15 cellular contexts compared by ENCODE assay signal in the genomic region with DNA sequence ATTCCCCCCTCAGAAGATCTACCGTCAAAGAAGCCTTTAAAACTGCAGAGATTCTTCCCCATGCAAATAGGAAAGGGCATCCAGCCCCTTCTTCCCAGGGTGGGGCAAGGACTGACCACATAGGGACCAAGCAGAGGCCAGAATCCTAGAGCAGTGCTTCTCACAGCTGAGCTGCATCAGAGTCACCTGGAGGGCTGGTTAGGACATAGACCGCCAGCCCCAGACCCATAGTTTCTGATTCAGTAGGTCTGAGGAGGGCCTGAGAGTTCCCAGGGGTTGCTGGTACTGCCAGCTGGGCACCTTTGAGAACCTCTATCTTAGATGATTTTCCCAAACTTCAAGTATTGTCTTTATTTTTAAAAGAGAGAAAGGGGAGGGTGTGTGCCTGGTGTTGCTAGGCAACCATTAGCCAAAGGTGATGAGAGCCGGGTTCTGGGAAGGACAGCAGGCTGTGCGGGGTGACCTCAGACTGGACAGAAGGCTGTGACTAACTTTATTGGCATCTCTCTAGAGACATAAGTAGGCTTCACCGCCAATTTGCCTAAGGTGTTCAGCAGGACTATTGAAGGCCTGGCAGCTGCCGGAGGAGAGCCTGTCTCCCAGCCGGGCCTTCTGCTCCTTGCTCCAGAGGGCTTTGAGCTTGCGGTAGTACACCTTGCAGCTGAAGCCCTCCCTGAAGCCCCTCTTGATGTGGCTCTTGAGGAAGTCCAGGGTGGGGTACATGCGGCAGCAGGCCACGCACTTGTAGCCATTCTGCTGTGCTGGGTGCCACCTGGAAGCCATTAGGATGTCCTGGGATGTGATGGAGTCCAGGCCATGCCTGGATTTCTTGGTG. TPM values are rescaled to one million over a fixed set of nuclear protein-coding genes. Genes with fewer than 3 reads are reported as not detected.
DNase-seq lines count a peak whose midpoint lies in the region; TF ChIP-seq lines count a peak whose summit lies in the region.
"Had no signal": no experiment of that assay in that cellular context is flagged by ENCODE, and none has a peak within 500 bp of the region (broad histone marks: within the 10 kb centered on the region; RNA-seq: fewer than 3 reads in every experiment).

No MANE protein-coding gene starts in this region.

- no peaks in the 10 kb centered on the region for H3K4me1 ChIP-seq in smooth muscle cell (ENCODE audit: low read depth)
- H3K4me1 ChIP-seq in hepatocyte (ENCODE audit: insufficient read depth), result peaks cover 5% of the 10 kb centered on the region
- H3K4me1 ChIP-seq: thyroid gland had no signal

- H4K20me1 ChIP-seq in smooth muscle cell (ENCODE audit: low read depth), result no peaks in the 10 kb centered on the region
- no peaks in the 10 kb centered on the region for H4K20me1 ChIP-seq in hepatocyte (ENCODE audit: insufficient read depth, poor library complexity, severe bottlenecking)

- no peaks in the 10 kb centered on the region for H3K27me3 ChIP-seq in smooth muscle cell (ENCODE audit: low read depth)
- no peaks in the 10 kb centered on the region for H3K27me3 ChIP-seq in hepatocyte
- H3K27me3 ChIP-seq: SJSA1, thyroid gland had no signal

- H3K36me3 ChIP-seq in smooth muscle cell (ENCODE audit: low read depth), result no peaks in the 10 kb centered on the region
- H3K36me3 ChIP-seq in hepatocyte (replicated peaks; ENCODE audit: insufficient read depth, low read depth), result no peaks in the 10 kb centered on the region
- H3K36me3 ChIP-seq: SJSA1, thyroid gland had no signal

- H3K27ac ChIP-seq in smooth muscle cell (ENCODE audit: low read depth), result peak overlapping the region; percentile 55
- no peak overlapping the region for H3K27ac ChIP-seq in hepatocyte
- H3K27ac ChIP-seq: SJSA1, thyroid gland had no signal

- H3K9me3 ChIP-seq in smooth muscle cell (replicated peaks; ENCODE audit: low read depth), result no peaks in the 10 kb centered on the region
- H3K9me3 ChIP-seq in hepatocyte (ENCODE audit: low read depth), result no peaks in the 10 kb centered on the region
- H3K9me3 ChIP-seq: SJSA1, thyroid gland had no signal

- WGBS in smooth muscle cell (ENCODE audit: low lambda C conversion rate), result 73% methylated on average over 10 of the region's 10 CpGs
- 73% methylated on average over 10 of the region's 10 CpGs for WGBS in hepatocyte (ENCODE audit: low lambda C conversion rate, missing lambda C conversion rate)

- no peak overlapping the region for H3K4me2 ChIP-seq in smooth muscle cell
- no peak overlapping the region for H3K4me2 ChIP-seq in hepatocyte

- peak overlapping the region; percentile 34 for H3K9ac ChIP-seq in smooth muscle cell (ENCODE audit: low read depth)

- H3K79me2 ChIP-seq in smooth muscle cell (ENCODE audit: low read depth) (no peaks in the 10 kb centered on the region), hepatocyte (no peaks in the 10 kb centered on the region)

- TF ChIP-seq CTCF in fibroblast of pulmonary artery (IDR thresholded peaks at IDR 0.05; ENCODE audit: low read length, missing control alignments) (no peak), smooth muscle cell (IDR thresholded peaks at IDR 0.05; ENCODE audit: borderline replicate concordance, insufficient read depth, poor library complexity, severe bottlenecking) (no peak), hepatocyte (IDR thresholded peaks at IDR 0.05; ENCODE audit: poor library complexity) (no peak)

- H3K9me2 ChIP-seq in hepatocyte (replicated peaks; ENCODE audit: insufficient read depth), result no peaks in the 10 kb centered on the region

- no peak overlapping the region for H3K4me3 ChIP-seq in fibroblast of pulmonary artery (replicated peaks; ENCODE audit: low read depth, low read length)
- no peak overlapping the region for H3K4me3 ChIP-seq in smooth muscle cell
- no peak overlapping the region for H3K4me3 ChIP-seq in hepatocyte
- H3K4me3 ChIP-seq: SJSA1, thyroid gland had no signal

- H2AFZ ChIP-seq in smooth muscle cell (ENCODE audit: low read depth) (no peak overlapping the region), hepatocyte (no peak overlapping the region)

- DNase-seq in HPDE6-E6E7 (ENCODE audit: extremely low spot score), result peak; percentile 43
- DNase-seq in RPMI7951 (ENCODE audit: low read depth), result peak; percentile 89
- peak; percentile 55 for DNase-seq in fibroblast of pulmonary artery (ENCODE audit: low read depth)
- no peak for DNase-seq in smooth muscle cell (lab: John Stamatoyannopoulos, UW; ENCODE audit: unreplicated experiment)
- no peak for DNase-seq in HuH-7.5 (ENCODE audit: low spot score)
- no peak for DNase-seq in hepatocyte (ENCODE audit: low spot score)
- DNase-seq in nucleus accumbens (lab: John Stamatoyannopoulos, UW), result no peak
- DNase-seq: activated CD4-positive, CD25-positive, alpha-beta regulatory T cell; effector memory CD4-positive, alpha-beta T cell; left cardiac atrium; NCI-H1417; NCI-H774; thyroid gland had no signal

- H3F3A ChIP-seq in smooth muscle cell (ENCODE audit: low read depth), result no peaks in the 10 kb centered on the region

RNA-seq across cellular contexts. Expression of a gene that starts 2.9 kb away (rescaled TPM):
- total RNA-seq in RPMI7951 (2014; rRNA removed; shearing (Covaris generic)), result not detected in 2 replicates
- total RNA-seq in smooth muscle cell, result not detected in 2 replicates
- polyA plus RNA-seq in smooth muscle cell, result not detected in 2 replicates
- not detected in 2 replicates for total RNA-seq in hepatocyte
- not detected in 2 replicates for polyA plus RNA-seq in hepatocyte
- total RNA-seq: left cardiac atrium, SJSA1, thyroid gland had no signal
- polyA plus RNA-seq: adipose tissue had no signal

RNA-seq across cellular contexts. Expression of a gene that starts 7.8 kb away (rescaled TPM):
- 0.12 TPM in 1 of 2 replicates, not detected in the other for total RNA-seq in RPMI7951 (2014; rRNA removed; shearing (Covaris generic))
- total RNA-seq in smooth muscle cell, result 0.18 and 1.2 TPM in 2 replicates
- polyA plus RNA-seq in smooth muscle cell, result 0.25 and 0.39 TPM in 2 replicates
- 2.7 and 6.6 TPM in 2 replicates for total RNA-seq in hepatocyte
- 2.8 and 4.8 TPM in 2 replicates for polyA plus RNA-seq in hepatocyte

RNA-seq across cellular contexts. Expression of a gene that starts 38.2 kb away (rescaled TPM):
- 0.10 and 0.12 TPM in 2 replicates for total RNA-seq in RPMI7951 (2014; rRNA removed; shearing (Covaris generic))
- total RNA-seq in smooth muscle cell, result not detected in 2 replicates
- not detected in 2 replicates for polyA plus RNA-seq in smooth muscle cell
- total RNA-seq in hepatocyte, result not detected in 2 replicates
- polyA plus RNA-seq in hepatocyte, result not detected in 2 replicates
- total RNA-seq: SJSA1, thyroid gland had no signal

Comparison
In these comparisons a context has a peak if more than half of its experiments do, and no peak if none do; other contexts are left out.
1. DNase-seq: peak in HPDE6-E6E7 (single experiment), RPMI7951 (single experiment) and fibroblast of pulmonary artery (single experiment); none in smooth muscle cell (single experiment), HuH-7.5 (single experiment), hepatocyte (single experiment) and nucleus accumbens (0 of 56).